Comparison of ENCODE assay signal across 12 cellular contexts in the genomic region with DNA sequence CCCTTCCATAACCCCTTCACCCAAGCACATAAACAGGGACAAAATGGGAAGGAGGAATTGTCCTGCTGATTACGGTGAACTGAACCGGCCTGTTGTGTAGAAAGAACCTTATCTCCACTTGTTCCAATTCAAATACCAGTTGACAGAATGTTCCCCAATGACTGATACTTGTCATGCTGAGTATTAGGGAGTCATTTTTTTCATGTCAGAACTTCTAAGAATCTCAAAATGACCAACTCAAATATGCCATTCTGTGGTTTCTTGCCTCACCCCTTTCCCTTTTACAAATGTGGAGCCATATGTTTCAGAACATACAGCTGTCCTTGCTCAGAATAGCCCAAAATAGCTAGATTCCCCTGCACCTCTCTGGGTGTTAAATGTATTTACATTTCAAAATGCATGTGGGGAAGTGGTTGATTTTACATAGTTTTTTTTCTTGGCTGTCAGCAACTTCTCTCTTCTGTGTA.
DNase-seq lines count a peak whose midpoint lies in the region; ATAC-seq and TF ChIP-seq lines count a peak whose summit lies in the region.
"Had no signal": no experiment of that assay in that cellular context is flagged by ENCODE, and none has a peak within 500 bp of the region (broad histone marks: within the 10 kb centered on the region; RNA-seq: fewer than 3 reads in every experiment).

No MANE protein-coding gene starts in this region.

- H3K4me1 ChIP-seq in thyroid gland, result peaks cover 40 to 49% of the 10 kb centered on the region in 2 donors

- peak; percentile 70 to 88 for ATAC-seq in activated naive CD4-positive, alpha-beta T cell treated with anti-CD3 and anti-CD28 coated beads, Interleukin-2, amount 50 U/mL, for 72 hours
- ATAC-seq in HG03442 (IDR thresholded peaks at IDR 0.05; ENCODE audit: unreplicated experiment), result peak; percentile 80
- no peak for ATAC-seq in naive thymus-derived CD8-positive, alpha-beta T cell

- H3K36me3 ChIP-seq in thyroid gland, result no peaks in the 10 kb centered on the region

- H3K27me3 Mint-ChIP-seq in naive thymus-derived CD8-positive, alpha-beta T cell, result no peaks in the 10 kb centered on the region
- H3K27me3 Mint-ChIP-seq: CD4-positive, CD25-positive, alpha-beta regulatory T cell had no signal

- no peak for DNase-seq in activated naive CD4-positive, alpha-beta T cell treated with anti-CD3 and anti-CD28 coated beads, Interleukin-2, amount 50 U/mL, for 72 hours (ENCODE audit: low spot score in 2 of 2)
- DNase-seq in activated naive CD4-positive, alpha-beta T cell (lab: John Stamatoyannopoulos, UW), result no peak
- peak; percentile 75 for DNase-seq in choroid plexus epithelial cell (ENCODE audit: low read depth)
- DNase-seq in thyroid gland, result no peak
- no peak for DNase-seq in naive thymus-derived CD8-positive, alpha-beta T cell
- DNase-seq in HT-29 (ENCODE audit: low spot score), result no peak
- DNase-seq in posterior cingulate gyrus, result no peak
- DNase-seq: activated naive CD4-positive, alpha-beta T cell treated with anti-CD3 and anti-CD28 coated beads, Interleukin-2, amount 50 U/mL, for 16 hours; CD4-positive, CD25-positive, alpha-beta regulatory T cell; hypothalamus; stimulated activated CD4-positive, alpha-beta T cell treated with anti-CD3 and anti-CD28 coated beads, Interleukin-4, amount 100 ng/mL, for 4 hours had no signal

- POLR2A ChIA-PET in naive thymus-derived CD8-positive, alpha-beta T cell (lab: Charles Lee), result no interaction called here

- intact Hi-C loops in thyroid gland (cut with DNase I) (no loop called here), posterior cingulate gyrus (cut with DNase I) (loop anchor here (10.0 kb wide), 1 partner anchor 108 kb away; no protein-coding TSS in a partner anchor)

- no peaks in the 10 kb centered on the region for H3K9me3 ChIP-seq in thyroid gland

- H3K4me1 Mint-ChIP-seq in naive thymus-derived CD8-positive, alpha-beta T cell, result peaks cover 29 to 58% (median 55%) of the 10 kb centered on the region in 4 donors

- H3K4me3 ChIP-seq in choroid plexus epithelial cell (ENCODE audit: low read depth, low read length), result no peak overlapping the region
- no peak overlapping the region for H3K4me3 ChIP-seq in thyroid gland (replicated peaks in 1 of 3)

- TF ChIP-seq POLR2A in thyroid gland (IDR thresholded peaks at IDR 0.05), result no peak

- TF ChIP-seq CTCF in choroid plexus epithelial cell (conservative IDR thresholded peaks at IDR 0.05; ENCODE audit: low read depth, low read length), result no peak
- no peak for TF ChIP-seq CTCF in thyroid gland (IDR thresholded peaks at IDR 0.05)

- no peak overlapping the region for H3K27ac Mint-ChIP-seq in activated naive CD4-positive, alpha-beta T cell treated with anti-CD3 and anti-CD28 coated beads, Interleukin-2, amount 50 U/mL, for 72 hours
- H3K27ac Mint-ChIP-seq in naive thymus-derived CD8-positive, alpha-beta T cell, result peak overlapping the region in 4 of 10 donors; percentile 7 to 57 (median 29)

- no peak overlapping the region for H3K4me3 Mint-ChIP-seq in naive thymus-derived CD8-positive, alpha-beta T cell
- H3K4me3 Mint-ChIP-seq: CD4-positive, CD25-positive, alpha-beta regulatory T cell had no signal

- H3K9me3 Mint-ChIP-seq in activated naive CD4-positive, alpha-beta T cell treated with anti-CD3 and anti-CD28 coated beads, Interleukin-2, amount 50 U/mL, for 72 hours, result peaks cover 4 to 11% of the 10 kb centered on the region in 2 donors
- H3K9me3 Mint-ChIP-seq in naive thymus-derived CD8-positive, alpha-beta T cell, result peaks cover 0 to 5% (median 0%) of the 10 kb centered on the region in 9 donors

- H3K27ac ChIP-seq in thyroid gland, result peak overlapping the region; percentile 77 to 80 (median 77)

- no peaks in the 10 kb centered on the region for H3K27me3 ChIP-seq in thyroid gland

- H3K36me3 Mint-ChIP-seq in activated naive CD4-positive, alpha-beta T cell treated with anti-CD3 and anti-CD28 coated beads, Interleukin-2, amount 50 U/mL, for 72 hours, result peaks cover 11 to 18% of the 10 kb centered on the region in 2 donors
- H3K36me3 Mint-ChIP-seq in naive thymus-derived CD8-positive, alpha-beta T cell, result peaks cover 0 to 8% (median 5%) of the 10 kb centered on the region in 3 donors

- WGBS in thyroid gland, 2 donors, result 47 to 60% methylated on average over 2 of the region's 2 CpGs

Comparison
In these comparisons a context has a peak if more than half of its experiments do, and no peak if none do; other contexts are left out.
1. ATAC-seq: peak in activated naive CD4-positive, alpha-beta T cell treated with anti-CD3 and anti-CD28 coated beads, Interleukin-2, amount 50 U/mL, for 72 hours (2 of 2) and HG03442 (single experiment); none in naive thymus-derived CD8-positive, alpha-beta T cell (0 of 2).